9 cellular contexts compared by ENCODE assay signal in genomic region chr2:8525582-8526402, GRCh38.
A peak's percentile ranks its signal among the peaks of the same experiment; 100 is the strongest.
DNase-seq lines count a peak whose midpoint lies in the region; ATAC-seq and TF ChIP-seq lines count a peak whose summit lies in the region.
"Had no signal": no experiment of that assay in that cellular context is flagged by ENCODE, and none has a peak within 500 bp of the region (broad histone marks: within the 10 kb centered on the region; RNA-seq: fewer than 3 reads in every experiment).

No MANE protein-coding gene starts in this region.

- no peak overlapping the region for H2BK5ac ChIP-seq in IMR-90 (ENCODE audit: low read depth, low read length, poor library complexity, severe bottlenecking)

- H3K4me2 ChIP-seq in IMR-90 (ENCODE audit: low read depth, low read length) = no peak overlapping the region

- H2AK9ac ChIP-seq in IMR-90 (replicated peaks; ENCODE audit: low read depth, low read length, poor library complexity) = no peak overlapping the region

- no peak overlapping the region for H3K4ac ChIP-seq in IMR-90 (ENCODE audit: low read depth, low read length)

- H3K36me3 ChIP-seq in IMR-90 (ENCODE audit: control insufficient read depth, insufficient read depth, low read length) (no peaks in the 10 kb centered on the region), Peyer's patch (no peaks in the 10 kb centered on the region)
- H3K36me3 ChIP-seq: SJSA1 had no signal

- H4K8ac ChIP-seq in IMR-90 (ENCODE audit: low read depth in 2 of 2, low read length in 2 of 2) = no peak overlapping the region

- H3K27me3 ChIP-seq in IMR-90 (ENCODE audit: control insufficient read depth, insufficient read depth, low read length) = peaks cover 25% of the 10 kb centered on the region
- H3K27me3 ChIP-seq in Peyer's patch = no peaks in the 10 kb centered on the region
- H3K27me3 ChIP-seq: SJSA1 had no signal

- H3K9ac ChIP-seq in IMR-90 (ENCODE audit: low read depth, low read length) = no peak overlapping the region

- peak overlapping the region in 3 of 8 donors; percentile 21 to 75 (median 69) for H3K4me3 Mint-ChIP-seq in naive B cell

- peaks cover 0 to 2% of the 10 kb centered on the region in 2 donors for H3K36me3 Mint-ChIP-seq in naive B cell

- H3K4me3 ChIP-seq in IMR-90 (ENCODE audit: insufficient read depth, low read depth, low read length) (no peak overlapping the region), Peyer's patch (no peak overlapping the region)
- H3K4me3 ChIP-seq: SJSA1 had no signal

- ATAC-seq in GM21619 (IDR thresholded peaks at IDR 0.05; ENCODE audit: unreplicated experiment) (peak; percentile 69), IMR-90 (ENCODE audit: low read depth) (no peak), esophagus mucosa (peak; percentile 76), naive B cell (ENCODE audit: low read depth in 2 of 2) (peak; percentile 63 to 67)

- TF ChIP-seq POLR2A in IMR-90 (IDR thresholded peaks at IDR 0.05; ENCODE audit: low read depth, low read length) = no peak
- no peak for TF ChIP-seq POLR2A in Peyer's patch (IDR thresholded peaks at IDR 0.05)

- peaks cover 55 to 78% (median 61%) of the 10 kb centered on the region in 3 donors for H3K27me3 Mint-ChIP-seq in naive B cell

- intact Hi-C loops in IMR-90 (cut with micrococcal nuclease) = no loop called here

- peak; percentile 83 for DNase-seq in GM10248 (ENCODE audit: extremely low spot score)
- DNase-seq in IMR-90 = peak; percentile 12
- DNase-seq in Peyer's patch = peak; percentile 60 to 90 (median 79)
- DNase-seq in naive B cell = peak; percentile 14
- DNase-seq in effector CD4-positive, alpha-beta T cell = no peak
- no peak for DNase-seq in T-helper 9 cell

- dilution Hi-C loops in IMR-90 (cut with HindIII; ENCODE audit: low sequenced_read_pairs, unreplicated experiment) = no loop called here

- H2BK15ac ChIP-seq in IMR-90 (ENCODE audit: low read depth, low read length) = no peak overlapping the region

- no TSS peak for BruUV-seq in IMR-90 (replicated peaks; lab: Mats Ljungman, UMichigan)

- POLR2A ChIA-PET in GM10248 (lab: Yijun Ruan, JAX) = interaction anchor here (1.2 to 1.5 kb wide), 2 partner anchors 10 to 156 kb away, joined by 7 to 11 read pairs; partner anchors contain the start of gene ID2
- POLR2A ChIA-PET in IMR-90 (lab: Charles Lee; ENCODE audit: unreplicated experiment) = no interaction called here

- CTCF ChIA-PET in GM10248 (lab: Yijun Ruan, JAX) (interaction anchor here (0.8 to 2.5 kb wide), 15 partner anchors 8 to 1099 kb away, joined by 3 to 17 read pairs (median 4); partner anchors contain the start of gene ID2), IMR-90 (lab: Yijun Ruan, JAX) (no interaction called here)

- no peak overlapping the region for H3K14ac ChIP-seq in IMR-90 (replicated peaks; ENCODE audit: low read depth, low read length)

- H3K4me1 Mint-ChIP-seq in naive B cell = peaks cover 23 to 36% (median 31%) of the 10 kb centered on the region in 3 donors

- H3K9me3 ChIP-seq in IMR-90 (ENCODE audit: control insufficient read depth, insufficient read depth, low read length) (no peaks in the 10 kb centered on the region), Peyer's patch (no peaks in the 10 kb centered on the region)
- H3K9me3 ChIP-seq: SJSA1 had no signal

- no peak overlapping the region for H3K18ac ChIP-seq in IMR-90 (ENCODE audit: low read depth, low read length)

- no peak overlapping the region for H4K5ac ChIP-seq in IMR-90 (ENCODE audit: low read depth, low read length)

- H3K27ac ChIP-seq in IMR-90 (ENCODE audit: insufficient read depth, low read length) = no peak overlapping the region
- peak overlapping the region in 3 of 4 donors; percentile 5 to 58 (median 39) for H3K27ac ChIP-seq in Peyer's patch
- H3K27ac ChIP-seq: SJSA1 had no signal

- no peak overlapping the region for H2AFZ ChIP-seq in IMR-90 (replicated peaks; ENCODE audit: low read length, poor library complexity)

- H3K9me1 ChIP-seq in IMR-90 (ENCODE audit: insufficient read depth, low read length) = no peaks in the 10 kb centered on the region

- H3K79me1 ChIP-seq in IMR-90 (ENCODE audit: low read depth in 1 of 2, low read length in 2 of 2) = no peaks in the 10 kb centered on the region

- H3K23ac ChIP-seq in IMR-90 (ENCODE audit: low read depth, low read length) = no peak overlapping the region

- H3K56ac ChIP-seq in IMR-90 (ENCODE audit: extremely low read depth, insufficient read depth, low read length) = no peak overlapping the region

- peaks cover 0 to 15% (median 3%) of the 10 kb centered on the region in 7 donors for H3K9me3 Mint-ChIP-seq in naive B cell

- peak; percentile 33; the same call in 1 of the 2 replicates for TF ChIP-seq RAD21 in IMR-90 (IDR thresholded peaks at IDR 0.05; ENCODE audit: low read length)

- H4K91ac ChIP-seq in IMR-90 (ENCODE audit: insufficient read depth, low read depth, low read length) = no peak overlapping the region

- no peak overlapping the region for H2BK20ac ChIP-seq in IMR-90 (ENCODE audit: low read depth, low read length)

- no peak overlapping the region for H3K27ac Mint-ChIP-seq in naive B cell

- WGBS in IMR-90 (ENCODE audit: extremely low coverage in 2 of 2, insufficient read length in 1 of 2), 2 experiments = no CpG with 5 or more reads among the region's 14 CpGs

- H2AK5ac ChIP-seq in IMR-90 (ENCODE audit: low read depth, low read length) = no peak overlapping the region

- in situ Hi-C loops in IMR-90 (cut with MboI; ENCODE audit: low sequenced_read_pairs) = no loop called here

- H2BK120ac ChIP-seq in IMR-90 (ENCODE audit: low read depth, low read length) = no peak overlapping the region

- H3K4me1 ChIP-seq in IMR-90 (ENCODE audit: control insufficient read depth, insufficient read depth, low read length) = no peaks in the 10 kb centered on the region
- peaks cover 0 to 23% (median 5%) of the 10 kb centered on the region in 4 donors for H3K4me1 ChIP-seq in Peyer's patch
- H3K4me1 ChIP-seq: SJSA1 had no signal

- TF ChIP-seq CTCF in GM10248 (IDR thresholded peaks at IDR 0.05; ENCODE audit: control extremely low read depth, extremely low read depth, low read depth, missing control alignments) (peak; percentile 68), IMR-90 (conservative IDR thresholded peaks at IDR 0.05; ENCODE audit: low read depth, low read length) (no peak), Peyer's patch (IDR thresholded peaks at IDR 0.05) (peak in 3 of 6 experiments; percentile 33 to 49 (median 36))

- no peaks in the 10 kb centered on the region for H4K20me1 ChIP-seq in IMR-90 (ENCODE audit: insufficient read depth, low read length)

TF ChIP-seq in IMR-90, 13 proteins besides CTCF, POLR2A, EP300 and RAD21:
- TF ChIP-seq RCOR1 (IDR thresholded peaks at IDR 0.05; ENCODE audit: insufficient replicate concordance, low read length) (no peak), MAFK (IDR thresholded peaks at IDR 0.05; ENCODE audit: low read depth, low read length) (no peak), NFE2L2 (IDR thresholded peaks at IDR 0.05; ENCODE audit: low read depth, low read length) (no peak), CHD1 (IDR thresholded peaks at IDR 0.05; ENCODE audit: low read depth, low read length) (no peak), BHLHE40 (IDR thresholded peaks at IDR 0.05; ENCODE audit: low read depth, low read length) (no peak), USF2 (IDR thresholded peaks at IDR 0.05; ENCODE audit: low read depth, low read length) (no peak), FOS (IDR thresholded peaks at IDR 0.05; ENCODE audit: low read depth, low read length) (no peak), SMC3 (IDR thresholded peaks at IDR 0.05; ENCODE audit: low read depth, low read length) (no peak), CEBPB (IDR thresholded peaks at IDR 0.05; ENCODE audit: low read depth, low read length) (no peak), RFX5 (IDR thresholded peaks at IDR 0.05; ENCODE audit: low read depth, low read length) (no peak), MXI1 (IDR thresholded peaks at IDR 0.05; ENCODE audit: borderline replicate concordance, low read depth, low read length) (no peak), MAZ (IDR thresholded peaks at IDR 0.05; ENCODE audit: borderline replicate concordance, low read depth, low read length) (no peak), ELK1 (IDR thresholded peaks at IDR 0.05; ENCODE audit: borderline replicate concordance, low read depth, low read length) (no peak)

Comparison
In these comparisons a context has a peak if more than half of its experiments do, and no peak if none do; other contexts are left out.
1. DNase-seq: peak in GM10248 (single experiment), IMR-90 (single experiment), Peyer's patch (3 of 3) and naive B cell (single experiment); none in effector CD4-positive, alpha-beta T cell (single experiment) and T-helper 9 cell (single experiment).